26 cellular contexts compared by ENCODE assay signal in the genomic region with DNA sequence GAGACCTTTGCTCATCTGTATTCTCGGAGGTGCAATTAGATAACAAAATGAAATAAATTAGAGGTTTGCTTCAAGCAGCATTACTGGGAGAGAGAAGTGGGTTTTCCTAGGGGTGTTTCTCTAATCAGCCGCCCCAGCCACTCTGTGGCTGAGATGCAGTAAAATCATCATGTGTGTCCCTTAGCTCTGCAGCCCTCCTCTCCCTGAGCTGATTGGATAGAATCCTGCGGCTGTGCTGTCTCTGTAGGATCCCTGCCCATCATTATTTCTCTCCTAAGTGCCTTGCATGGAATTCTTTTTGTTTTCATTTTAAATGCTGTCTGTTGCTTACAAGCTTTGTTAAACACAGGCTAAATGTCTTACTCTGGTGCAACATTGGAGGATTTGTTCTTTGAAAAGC.
"Had no signal": no experiment of that assay in that cellular context is flagged by ENCODE, and none has a peak within 500 bp of the region (broad histone marks: within the 10 kb centered on the region; RNA-seq: fewer than 3 reads in every experiment).

No MANE protein-coding gene starts in this region.

- H3K4me3 ChIP-seq: esophagus muscularis mucosa, gastroesophageal sphincter, heart left ventricle, hepatocyte, lung, mucosa of descending colon, psoas muscle, sigmoid colon, testis, tibial artery had no signal

- H3K4me1 ChIP-seq: esophagus muscularis mucosa, foreskin keratinocyte, gastroesophageal sphincter, heart left ventricle, psoas muscle, sigmoid colon, testis, tibial artery had no signal

- H3K27me3 ChIP-seq: esophagus muscularis mucosa, foreskin keratinocyte, gastroesophageal sphincter, heart left ventricle, hepatocyte, sigmoid colon, testis, tibial artery had no signal

- H3K4me3 Mint-ChIP-seq: dendritic cell treated with granulocyte-macrophage colony-stimulating factor and Interleukin-4, amounts not matched to agents 40 ng/mL and 50 ng/mL, for 4 days; memory B cell; mesothelial cell of epicardium; naive B cell; natural killer cell treated with Interleukin-12 subunit alpha and Interleukin-12 subunit beta and Interleukin-15 and Interleukin-18, amount 100 ng/mL, for 72 hours; stimulated activated memory B cell treated with anti-CD40 and anti-IgM and Interleukin-4, amounts not matched to agents 10 μg/mL and 1 μg/mL and 100 μg/mL, for 72 hours; type B pancreatic cell had no signal

- H3K27ac Mint-ChIP-seq: dendritic cell treated with granulocyte-macrophage colony-stimulating factor and Interleukin-4, amounts not matched to agents 40 ng/mL and 50 ng/mL, for 4 days; memory B cell; mesothelial cell of epicardium; naive B cell; natural killer cell treated with Interleukin-12 subunit alpha and Interleukin-12 subunit beta and Interleukin-15 and Interleukin-18, amount 100 ng/mL, for 72 hours; stimulated activated memory B cell treated with anti-CD40 and anti-IgM and Interleukin-4, amounts not matched to agents 10 μg/mL and 1 μg/mL and 100 μg/mL, for 72 hours; type B pancreatic cell had no signal

- DNase-seq: effector CD8-positive, alpha-beta T cell; foreskin keratinocyte; heart left ventricle; kidney; mucosa of descending colon; naive B cell; nucleus accumbens; psoas muscle; right cardiac atrium; sigmoid colon; stimulated activated CD4-positive, alpha-beta T cell treated with anti-CD3 and anti-CD28 coated beads, Interleukin-4, amount 100 ng/mL, for 4 hours; stimulated activated naive CD8-positive, alpha-beta T cell treated with anti-CD3 and anti-CD28 coated beads, Interleukin-15, Interleukin-2, amounts not matched to agents 100 U/mL and 50 U/mL, for 24 hours; substantia nigra; testis; tibial artery had no signal

- H3K36me3 ChIP-seq: esophagus muscularis mucosa, gastroesophageal sphincter, heart left ventricle, sigmoid colon, tibial artery had no signal

- H3K36me3 Mint-ChIP-seq: memory B cell; mesothelial cell of epicardium; naive B cell; natural killer cell treated with Interleukin-12 subunit alpha and Interleukin-12 subunit beta and Interleukin-15 and Interleukin-18, amount 100 ng/mL, for 72 hours; stimulated activated memory B cell treated with anti-CD40 and anti-IgM and Interleukin-4, amounts not matched to agents 10 μg/mL and 1 μg/mL and 100 μg/mL, for 72 hours; type B pancreatic cell had no signal

- H3K27me3 Mint-ChIP-seq: dendritic cell treated with granulocyte-macrophage colony-stimulating factor and Interleukin-4, amounts not matched to agents 40 ng/mL and 50 ng/mL, for 4 days; memory B cell; naive B cell; natural killer cell treated with Interleukin-12 subunit alpha and Interleukin-12 subunit beta and Interleukin-15 and Interleukin-18, amount 100 ng/mL, for 72 hours; stimulated activated memory B cell treated with anti-CD40 and anti-IgM and Interleukin-4, amounts not matched to agents 10 μg/mL and 1 μg/mL and 100 μg/mL, for 72 hours had no signal

- H3K9me3 Mint-ChIP-seq: dendritic cell treated with granulocyte-macrophage colony-stimulating factor and Interleukin-4, amounts not matched to agents 40 ng/mL and 50 ng/mL, for 4 days; type B pancreatic cell had no signal

- H3K9me3 ChIP-seq: mucosa of descending colon, psoas muscle, sigmoid colon, testis had no signal

- H3K4me1 Mint-ChIP-seq: memory B cell; mesothelial cell of epicardium; naive B cell; stimulated activated memory B cell treated with anti-CD40 and anti-IgM and Interleukin-4, amounts not matched to agents 10 μg/mL and 1 μg/mL and 100 μg/mL, for 72 hours had no signal

- ATAC-seq: foreskin keratinocyte; gastroesophageal sphincter; heart left ventricle; left lobe of liver; mucosa of descending colon; natural killer cell treated with Interleukin-12 subunit alpha and Interleukin-12 subunit beta and Interleukin-15 and Interleukin-18, amount 100 ng/mL, for 72 hours; psoas muscle; right cardiac atrium; stimulated activated memory B cell treated with anti-CD40 and anti-IgM and Interleukin-4, amounts not matched to agents 10 μg/mL and 1 μg/mL and 100 μg/mL, for 72 hours; stimulated activated naive CD8-positive, alpha-beta T cell treated with anti-CD3 and anti-CD28 coated beads, Interleukin-15, Interleukin-2, amounts not matched to agents 100 U/mL and 50 U/mL, for 24 hours had no signal
